18 cellular contexts compared by ENCODE assay signal in the genomic region with DNA sequence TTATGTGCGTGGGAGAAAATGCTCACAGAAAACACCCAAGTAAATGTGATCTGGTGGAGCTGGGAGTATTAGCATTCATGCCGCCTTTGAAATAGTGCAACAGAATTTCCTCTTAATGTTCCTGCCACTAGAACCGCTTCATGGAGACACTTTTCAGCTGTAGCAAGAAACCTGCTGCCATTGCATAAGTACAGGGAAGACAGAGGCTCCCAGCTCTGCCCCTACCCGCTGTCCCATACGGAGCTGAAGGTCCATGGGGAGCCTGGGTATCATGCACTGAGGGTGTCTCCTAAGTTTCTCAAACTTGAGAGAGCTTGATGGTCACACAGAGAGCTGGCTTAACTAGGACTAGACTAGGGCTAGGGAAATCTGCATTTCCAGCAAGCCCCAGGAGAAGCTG. TPM values are rescaled to one million over a fixed set of nuclear protein-coding genes. Genes with fewer than 3 reads are reported as not detected.
DNase-seq lines count a peak whose midpoint lies in the region; ATAC-seq and TF ChIP-seq lines count a peak whose summit lies in the region.
"Had no signal": no experiment of that assay in that cellular context is flagged by ENCODE, and none has a peak within 500 bp of the region (broad histone marks: within the 10 kb centered on the region; RNA-seq: fewer than 3 reads in every experiment).

No MANE protein-coding gene starts in this region.

- no peaks in the 10 kb centered on the region for H3K9me3 ChIP-seq in gastrocnemius medialis
- H3K9me3 ChIP-seq: neutrophil, thoracic aorta had no signal

- H3K27me3 Mint-ChIP-seq in WTC11 (ENCODE audit: low read depth) = no peaks in the 10 kb centered on the region
- H3K27me3 Mint-ChIP-seq: dendritic cell treated with granulocyte-macrophage colony-stimulating factor and Interleukin-4, amounts not matched to agents 40 ng/mL and 50 ng/mL, for 4 days; IgD-negative memory B cell had no signal

- no peaks in the 10 kb centered on the region for H3K36me3 ChIP-seq in gastrocnemius medialis
- H3K36me3 ChIP-seq: neutrophil, thoracic aorta had no signal

- POLR2A ChIA-PET in WTC11 (lab: Charles Lee) = no interaction called here

- H3K4me1 Mint-ChIP-seq in WTC11 = peaks cover 45% of the 10 kb centered on the region

- H3K36me3 Mint-ChIP-seq in WTC11 = no peaks in the 10 kb centered on the region
- H3K36me3 Mint-ChIP-seq: CD14-positive monocyte, IgD-negative memory B cell had no signal

- CTCF ChIA-PET in WTC11 (lab: Charles Lee) = interaction anchor here (0.9 to 2.2 kb wide), 4 partner anchors 9 to 55 kb away, joined by 3 to 7 read pairs (median 4); no protein-coding TSS in a partner anchor

- DNase-seq in WTC11 (ENCODE audit: low spot score) = no peak
- no peak for DNase-seq in gastrocnemius medialis
- DNase-seq in mucosa of gallbladder (ENCODE audit: low spot score) = no peak
- no peak for DNase-seq in cerebellar nuclear complex (lab: John Stamatoyannopoulos, UW)
- DNase-seq: activated CD4-positive, alpha-beta T cell treated with anti-CD3 and anti-CD28 coated beads for 1 hour; DND-41; erythroblast; NCI-H82; stimulated activated CD4-positive, alpha-beta T cell treated with anti-CD3 and anti-CD28 coated beads, Interleukin-4, amount 100 ng/mL, for 1 hour had no signal

- no peak overlapping the region for H3K27ac Mint-ChIP-seq in WTC11
- H3K27ac Mint-ChIP-seq: dendritic cell treated with granulocyte-macrophage colony-stimulating factor and Interleukin-4, amounts not matched to agents 40 ng/mL and 50 ng/mL, for 4 days; IgD-negative memory B cell; T-helper 2 cell treated with Interferon-gamma antibody and Interleukin-4, amounts not matched to agents 5 μg/mL and 100 μg/mL, for 36 hours had no signal

- H3K4me3 Mint-ChIP-seq in WTC11 = no peak overlapping the region
- H3K4me3 Mint-ChIP-seq: CD14-positive monocyte; dendritic cell treated with granulocyte-macrophage colony-stimulating factor and Interleukin-4, amounts not matched to agents 40 ng/mL and 50 ng/mL, for 4 days; T-helper 2 cell treated with Interferon-gamma antibody and Interleukin-4, amounts not matched to agents 5 μg/mL and 100 μg/mL, for 36 hours had no signal

- no peak overlapping the region for H3K4me3 ChIP-seq in gastrocnemius medialis

- H3K4me1 ChIP-seq in gastrocnemius medialis = peaks cover 62 to 87% of the 10 kb centered on the region in 2 donors

- H3K27ac ChIP-seq in gastrocnemius medialis = peak overlapping the region; percentile 11 to 75 (median 44)
- H3K27ac ChIP-seq: neutrophil had no signal

- in situ Hi-C loops in gastrocnemius medialis (cut with MboI; ENCODE audit: low sequenced_read_pairs in 4 of 4) = no loop called here

- TF ChIP-seq POLR2A in gastrocnemius medialis (IDR thresholded peaks at IDR 0.05) = no peak

- no peaks in the 10 kb centered on the region for H3K27me3 ChIP-seq in gastrocnemius medialis

- ATAC-seq in GM19043 (IDR thresholded peaks at IDR 0.05; ENCODE audit: low read depth, unreplicated experiment) (peak; percentile 6), HG02678 (IDR thresholded peaks at IDR 0.05; ENCODE audit: unreplicated experiment) (peak; percentile 4), WTC11 (peak; percentile 49), gastrocnemius medialis (no peak), GM19467 (IDR thresholded peaks at IDR 0.05; ENCODE audit: unreplicated experiment) (no peak)

- no peaks in the 10 kb centered on the region for H3K9me3 Mint-ChIP-seq in WTC11
- H3K9me3 Mint-ChIP-seq: CD14-positive monocyte; dendritic cell treated with granulocyte-macrophage colony-stimulating factor and Interleukin-4, amounts not matched to agents 40 ng/mL and 50 ng/mL, for 4 days; IgD-negative memory B cell; T-helper 2 cell treated with Interferon-gamma antibody and Interleukin-4, amounts not matched to agents 5 μg/mL and 100 μg/mL, for 36 hours had no signal

- TF ChIP-seq CTCF in WTC11 (IDR thresholded peaks at IDR 0.05) (no peak), gastrocnemius medialis (IDR thresholded peaks at IDR 0.05 in 4 of 5, conservative IDR thresholded peaks at IDR 0.05 in 1 of 5) (no peak)

- intact Hi-C loops in gastrocnemius medialis (cut with DNase I; ENCODE audit: low total_unique reads) = no loop called here

TF ChIP-seq in WTC11, 78 proteins besides CTCF, POLR2A, EP300 and RAD21:
- TF ChIP-seq, protein P1, sequence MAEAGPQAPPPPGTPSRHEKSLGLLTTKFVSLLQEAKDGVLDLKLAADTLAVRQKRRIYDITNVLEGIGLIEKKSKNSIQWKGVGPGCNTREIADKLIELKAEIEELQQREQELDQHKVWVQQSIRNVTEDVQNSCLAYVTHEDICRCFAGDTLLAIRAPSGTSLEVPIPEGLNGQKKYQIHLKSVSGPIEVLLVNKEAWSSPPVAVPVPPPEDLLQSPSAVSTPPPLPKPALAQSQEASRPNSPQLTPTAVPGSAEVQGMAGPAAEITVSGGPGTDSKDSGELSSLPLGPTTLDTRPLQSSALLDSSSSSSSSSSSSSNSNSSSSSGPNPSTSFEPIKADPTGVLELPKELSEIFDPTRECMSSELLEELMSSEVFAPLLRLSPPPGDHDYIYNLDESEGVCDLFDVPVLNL (CRISPR knock-in tag; IDR thresholded peaks at IDR 0.05; ENCODE audit: borderline replicate concordance, low read depth) = no peak
- TF ChIP-seq, protein P2, sequence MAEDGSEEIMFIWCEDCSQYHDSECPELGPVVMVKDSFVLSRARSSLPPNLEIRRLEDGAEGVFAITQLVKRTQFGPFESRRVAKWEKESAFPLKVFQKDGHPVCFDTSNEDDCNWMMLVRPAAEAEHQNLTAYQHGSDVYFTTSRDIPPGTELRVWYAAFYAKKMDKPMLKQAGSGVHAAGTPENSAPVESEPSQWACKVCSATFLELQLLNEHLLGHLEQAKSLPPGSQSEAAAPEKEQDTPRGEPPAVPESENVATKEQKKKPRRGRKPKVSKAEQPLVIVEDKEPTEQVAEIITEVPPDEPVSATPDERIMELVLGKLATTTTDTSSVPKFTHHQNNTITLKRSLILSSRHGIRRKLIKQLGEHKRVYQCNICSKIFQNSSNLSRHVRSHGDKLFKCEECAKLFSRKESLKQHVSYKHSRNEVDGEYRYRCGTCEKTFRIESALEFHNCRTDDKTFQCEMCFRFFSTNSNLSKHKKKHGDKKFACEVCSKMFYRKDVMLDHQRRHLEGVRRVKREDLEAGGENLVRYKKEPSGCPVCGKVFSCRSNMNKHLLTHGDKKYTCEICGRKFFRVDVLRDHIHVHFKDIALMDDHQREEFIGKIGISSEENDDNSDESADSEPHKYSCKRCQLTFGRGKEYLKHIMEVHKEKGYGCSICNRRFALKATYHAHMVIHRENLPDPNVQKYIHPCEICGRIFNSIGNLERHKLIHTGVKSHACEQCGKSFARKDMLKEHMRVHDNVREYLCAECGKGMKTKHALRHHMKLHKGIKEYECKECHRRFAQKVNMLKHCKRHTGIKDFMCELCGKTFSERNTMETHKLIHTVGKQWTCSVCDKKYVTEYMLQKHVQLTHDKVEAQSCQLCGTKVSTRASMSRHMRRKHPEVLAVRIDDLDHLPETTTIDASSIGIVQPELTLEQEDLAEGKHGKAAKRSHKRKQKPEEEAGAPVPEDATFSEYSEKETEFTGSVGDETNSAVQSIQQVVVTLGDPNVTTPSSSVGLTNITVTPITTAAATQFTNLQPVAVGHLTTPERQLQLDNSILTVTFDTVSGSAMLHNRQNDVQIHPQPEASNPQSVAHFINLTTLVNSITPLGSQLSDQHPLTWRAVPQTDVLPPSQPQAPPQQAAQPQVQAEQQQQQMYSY (CRISPR knock-in tag; IDR thresholded peaks at IDR 0.05) = no peak
- TF ChIP-seq, protein P3, sequence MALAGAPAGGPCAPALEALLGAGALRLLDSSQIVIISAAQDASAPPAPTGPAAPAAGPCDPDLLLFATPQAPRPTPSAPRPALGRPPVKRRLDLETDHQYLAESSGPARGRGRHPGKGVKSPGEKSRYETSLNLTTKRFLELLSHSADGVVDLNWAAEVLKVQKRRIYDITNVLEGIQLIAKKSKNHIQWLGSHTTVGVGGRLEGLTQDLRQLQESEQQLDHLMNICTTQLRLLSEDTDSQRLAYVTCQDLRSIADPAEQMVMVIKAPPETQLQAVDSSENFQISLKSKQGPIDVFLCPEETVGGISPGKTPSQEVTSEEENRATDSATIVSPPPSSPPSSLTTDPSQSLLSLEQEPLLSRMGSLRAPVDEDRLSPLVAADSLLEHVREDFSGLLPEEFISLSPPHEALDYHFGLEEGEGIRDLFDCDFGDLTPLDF (CRISPR knock-in tag; IDR thresholded peaks at IDR 0.05) = no peak
- TF ChIP-seq RELA (CRISPR knock-in tag; IDR thresholded peaks at IDR 0.05; ENCODE audit: borderline replicate concordance) (no peak), NR3C1 (CRISPR knock-in tag; conservative IDR thresholded peaks at IDR 0.05; ENCODE audit: low read depth) (no peak)
- TF ChIP-seq, protein P4, sequence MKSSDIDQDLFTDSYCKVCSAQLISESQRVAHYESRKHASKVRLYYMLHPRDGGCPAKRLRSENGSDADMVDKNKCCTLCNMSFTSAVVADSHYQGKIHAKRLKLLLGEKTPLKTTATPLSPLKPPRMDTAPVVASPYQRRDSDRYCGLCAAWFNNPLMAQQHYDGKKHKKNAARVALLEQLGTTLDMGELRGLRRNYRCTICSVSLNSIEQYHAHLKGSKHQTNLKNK (CRISPR knock-in tag; IDR thresholded peaks at IDR 0.05) = no peak
- TF ChIP-seq, protein P5, sequence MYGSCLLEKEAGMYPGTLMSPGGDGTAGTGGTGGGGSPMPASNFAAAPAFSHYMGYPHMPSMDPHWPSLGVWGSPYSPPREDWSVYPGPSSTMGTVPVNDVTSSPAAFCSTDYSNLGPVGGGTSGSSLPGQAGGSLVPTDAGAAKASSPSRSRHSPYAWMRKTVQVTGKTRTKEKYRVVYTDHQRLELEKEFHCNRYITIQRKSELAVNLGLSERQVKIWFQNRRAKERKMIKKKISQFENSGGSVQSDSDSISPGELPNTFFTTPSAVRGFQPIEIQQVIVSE (CRISPR knock-in tag; IDR thresholded peaks at IDR 0.05; ENCODE audit: borderline replicate concordance) = no peak

RNA-seq across cellular contexts. Expression of a gene that starts 49.6 kb away (rescaled TPM):
- 24.1 to 25.1 TPM (median 24.3 TPM) in 3 replicates for total RNA-seq in WTC11 (2021)
- 100 to 1,000 TPM in 2 of 4 donors, 10 to 100 TPM in 2; 93.2 to 194 (median 119) TPM for total RNA-seq in gastrocnemius medialis
- 153 TPM for total RNA-seq in mucosa of gallbladder

Comparison
In these comparisons a context has a peak if more than half of its experiments do, and no peak if none do; other contexts are left out.
1. ATAC-seq: peak in GM19043 (single experiment), HG02678 (single experiment) and WTC11 (single experiment); none in gastrocnemius medialis (0 of 2) and GM19467 (single experiment).